In the genomic region with DNA sequence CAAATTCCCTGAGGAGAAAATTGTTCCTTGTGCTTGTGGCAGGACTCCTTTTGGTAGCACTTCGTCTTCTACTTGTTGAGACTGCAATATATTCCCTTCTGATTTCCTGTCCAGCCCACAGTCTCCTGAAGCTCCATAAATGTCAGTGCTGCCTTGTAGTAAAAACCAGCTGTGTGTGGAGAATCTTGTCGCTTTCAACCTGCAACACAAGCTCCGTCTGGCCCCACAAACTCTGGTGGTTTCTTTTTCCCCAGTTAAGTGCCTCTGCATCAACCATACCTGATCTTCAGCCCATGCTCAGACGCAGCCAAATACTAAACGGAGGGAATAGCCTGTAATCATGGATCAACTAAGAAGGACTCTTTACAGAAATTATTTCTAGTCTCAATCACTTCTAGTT, we compare ENCODE assay signal across 18 cellular contexts.
"Had no signal": no experiment of that assay in that cellular context is flagged by ENCODE, and none has a peak within 500 bp of the region (broad histone marks: within the 10 kb centered on the region; RNA-seq: fewer than 3 reads in every experiment).

No MANE protein-coding gene starts in this region.

- H3K4me3 Mint-ChIP-seq: activated naive CD4-positive, alpha-beta T cell treated with anti-CD3 and anti-CD28 coated beads, Interleukin-2, amount 10 ng/mL, durations not matched to agents 7 days and 5 days; activated T-helper 17 cell treated with anti-CD3 and anti-CD28 coated beads, Interleukin-2, amount 50 U/mL, for 72 hours; naive thymus-derived CD4-positive, alpha-beta T cell; T-helper 17 cell had no signal

- H3K36me3 Mint-ChIP-seq: activated naive CD4-positive, alpha-beta T cell treated with anti-CD3 and anti-CD28 coated beads, Interleukin-2, amount 10 ng/mL, durations not matched to agents 7 days and 5 days; naive thymus-derived CD4-positive, alpha-beta T cell had no signal

- DNase-seq: activated CD4-positive, alpha-beta T cell treated with anti-CD3 and anti-CD28 coated beads, Interleukin-2, amount 50 U/mL, for 1 hour; activated CD4-positive, CD25-positive, alpha-beta regulatory T cell; activated naive CD4-positive, alpha-beta T cell treated with anti-CD3 and anti-CD28 coated beads, Interleukin-2, amount 10 ng/mL, durations not matched to agents 7 days and 5 days; activated T-cell treated with anti-CD3 and anti-CD28 coated beads for 4 hours; central memory CD4-positive, alpha-beta T cell; cortex of kidney; effector CD8-positive, alpha-beta T cell; hypothalamus; lower lobe of right lung; naive thymus-derived CD4-positive, alpha-beta T cell; occipital lobe; stimulated activated CD4-positive, alpha-beta T cell treated with anti-CD3 and anti-CD28 coated beads, Interleukin-2, amount 100 ng/mL, for 24 hours; stimulated activated naive CD8-positive, alpha-beta T cell treated with anti-CD3 and anti-CD28 coated beads, Interleukin-15, Interleukin-2, amounts not matched to agents 100 U/mL and 50 U/mL, for 24 hours; T-helper 17 cell; upper lobe of left lung had no signal

- H3K27me3 Mint-ChIP-seq: activated naive CD4-positive, alpha-beta T cell treated with anti-CD3 and anti-CD28 coated beads, Interleukin-2, amount 10 ng/mL, durations not matched to agents 7 days and 5 days; activated T-helper 17 cell treated with anti-CD3 and anti-CD28 coated beads, Interleukin-2, amount 50 U/mL, for 72 hours; naive thymus-derived CD4-positive, alpha-beta T cell; T-helper 17 cell had no signal

- H3K27me3 ChIP-seq: upper lobe of left lung had no signal

- H3K36me3 ChIP-seq: lower lobe of right lung, prostate gland, upper lobe of left lung had no signal

- ATAC-seq: activated T-helper 17 cell treated with anti-CD3 and anti-CD28 coated beads, Interleukin-2, amount 50 U/mL, for 72 hours; lower lobe of right lung; naive thymus-derived CD4-positive, alpha-beta T cell; sciatic nerve; stimulated activated naive CD8-positive, alpha-beta T cell treated with anti-CD3 and anti-CD28 coated beads, Interleukin-15, Interleukin-2, amounts not matched to agents 100 U/mL and 50 U/mL, for 24 hours; T-helper 17 cell had no signal

- H3K27ac ChIP-seq: lower lobe of right lung, prostate gland, upper lobe of left lung had no signal

- H3K9me3 ChIP-seq: lower lobe of right lung, prostate gland had no signal

- H3K27ac Mint-ChIP-seq: activated naive CD4-positive, alpha-beta T cell treated with anti-CD3 and anti-CD28 coated beads, Interleukin-2, amount 10 ng/mL, durations not matched to agents 7 days and 5 days; activated T-helper 17 cell treated with anti-CD3 and anti-CD28 coated beads, Interleukin-2, amount 50 U/mL, for 72 hours; naive thymus-derived CD4-positive, alpha-beta T cell; T-helper 17 cell had no signal

- H3K4me1 Mint-ChIP-seq: activated naive CD4-positive, alpha-beta T cell treated with anti-CD3 and anti-CD28 coated beads, Interleukin-2, amount 10 ng/mL, durations not matched to agents 7 days and 5 days; activated T-helper 17 cell treated with anti-CD3 and anti-CD28 coated beads, Interleukin-2, amount 50 U/mL, for 72 hours; naive thymus-derived CD4-positive, alpha-beta T cell; T-helper 17 cell had no signal

- H3K4me3 ChIP-seq: lower lobe of right lung, prostate gland, upper lobe of left lung had no signal

- H3K4me1 ChIP-seq: lower lobe of right lung, prostate gland, upper lobe of left lung had no signal
